In genomic region chr22:36659762-36660509, GRCh38 we compare ENCODE assay signal across 8 cellular contexts. TPM values are rescaled to one million over a fixed set of nuclear protein-coding genes. Genes with fewer than 3 reads are reported as not detected.
A peak's percentile ranks its signal among the peaks of the same experiment; 100 is the strongest.
DNase-seq lines count a peak whose midpoint lies in the region; ATAC-seq, FAIRE-seq and TF ChIP-seq lines count a peak whose summit lies in the region.

No MANE protein-coding gene starts in this region.

- peaks cover 24% of the 10 kb centered on the region for H3K4me1 Mint-ChIP-seq in HFFc6 (ENCODE audit: low read depth)

- H3K9me3 Mint-ChIP-seq in HFFc6: no peaks in the 10 kb centered on the region

- peak overlapping the region; percentile 49 for H3K4me3 Mint-ChIP-seq in HFFc6

- no peaks in the 10 kb centered on the region for H3K36me3 Mint-ChIP-seq in HFFc6 (ENCODE audit: low read depth)

- peak overlapping the region; percentile 17; the same call in 1 of the 2 replicates for H3K27ac Mint-ChIP-seq in HFFc6

- H3K27me3 Mint-ChIP-seq in HFFc6 (ENCODE audit: insufficient read depth): peaks cover 37% of the 10 kb centered on the region

- TF ChIP-seq CTCF in HFFc6 (IDR thresholded peaks at IDR 0.05): no peak

- peak; percentile 81 for FAIRE-seq in RCC 7860 (lab: Jason Lieb, UNC)

- DNase-seq in AG20443 (ENCODE audit: low spot score) (peak; percentile 94), HFFc6 (peak; percentile 90), RCC 7860 (ENCODE audit: low spot score) (peak; percentile 94), cerebellar cortex (ENCODE audit: low spot score) (peak; percentile 90), left kidney (ENCODE audit: low read depth, low spot score) (peak; percentile 24)
- peak; percentile 26 to 52 for DNase-seq in stimulated activated CD4-positive, alpha-beta T cell treated with anti-CD3 and anti-CD28 coated beads, Interleukin-4, amount 100 ng/mL, for 48 hours (ENCODE audit: low read depth in 2 of 2)

- ATAC-seq in GM21723 (IDR thresholded peaks at IDR 0.05; ENCODE audit: unreplicated experiment) (no peak), HG03460 (IDR thresholded peaks at IDR 0.05; ENCODE audit: unreplicated experiment) (no peak)

RNA-seq across cellular contexts. Expression of gene CACNG2, which starts 43.6 kb away (rescaled TPM):
- not detected for total RNA-seq in HFFc6 (2021; fragmentation: NEBNext Ultra II Directional; extraction: Animal tissue kit (Norgen Biotek cat#: 25700))

Comparison
In these comparisons a context has a peak if more than half of its experiments do, and no peak if none do; other contexts are left out.
1. DNase-seq: peak in every context shown above with its lines; median percentile 94 in AG20443; 94 in RCC 7860; 90 in HFFc6; 90 in cerebellar cortex; 39 in stimulated activated CD4-positive, alpha-beta T cell treated with anti-CD3 and anti-CD28 coated beads, Interleukin-4, amount 100 ng/mL, for 48 hours; 24 in left kidney.